11 cellular contexts compared by ENCODE assay signal in genomic region chrX:77742788-77743476, GRCh38. TPM values are rescaled to one million over a fixed set of nuclear protein-coding genes. Genes with fewer than 3 reads are reported as not detected.
DNase-seq lines count a peak whose midpoint lies in the region; ATAC-seq and TF ChIP-seq lines count a peak whose summit lies in the region.
"Had no signal": no experiment of that assay in that cellular context is flagged by ENCODE, and none has a peak within 500 bp of the region (broad histone marks: within the 10 kb centered on the region; RNA-seq: fewer than 3 reads in every experiment).

No MANE protein-coding gene starts in this region.

- H3K4me3 Mint-ChIP-seq in dendritic cell treated with granulocyte-macrophage colony-stimulating factor and Interleukin-4, amounts not matched to agents 40 ng/mL and 50 ng/mL, for 4 days = no peak overlapping the region
- H3K4me3 Mint-ChIP-seq: activated T-helper 1 cell treated with anti-CD3 and anti-CD28 coated beads, Interleukin-12 subunit alpha, Interleukin-12 subunit beta, Interleukin-2, Interleukin-4 antibody, amounts not matched to agents 30 ng/mL and 10 ng/mL and 1 ng/mL, durations not matched to agents 14 hours and 24 hours and 36 hours had no signal

- DNase-seq in Right ventricle myocardium inferior (ENCODE audit: missing footprints) (no peak), cardiac septum (ENCODE audit: low spot score) (no peak), lung microvascular endothelial cell (ENCODE audit: low read depth in 2 of 2) (peak; percentile 3 to 4), COR-L47 (lab: John Stamatoyannopoulos, UW) (no peak), transverse colon (no peak)
- DNase-seq: NCI-H446, pancreas had no signal

- no peak for TF ChIP-seq EP300 in transverse colon (IDR thresholded peaks at IDR 0.05; ENCODE audit: low read depth)

- peaks cover 29% of the 10 kb centered on the region for H3K4me1 Mint-ChIP-seq in dendritic cell treated with granulocyte-macrophage colony-stimulating factor and Interleukin-4, amounts not matched to agents 40 ng/mL and 50 ng/mL, for 4 days (ENCODE audit: low read depth)

- no peak for TF ChIP-seq POLR2A in transverse colon (IDR thresholded peaks at IDR 0.05)

- 60% methylated on average over 7 of the region's 7 CpGs; no CpG with 5 or more reads in 1 of the 2 donors for WGBS in transverse colon (ENCODE audit: low coverage in 1 of 2), 2 donors

- no peaks in the 10 kb centered on the region for H3K9me3 ChIP-seq in transverse colon
- H3K9me3 ChIP-seq: pancreas had no signal

- H3K27ac Mint-ChIP-seq in dendritic cell treated with granulocyte-macrophage colony-stimulating factor and Interleukin-4, amounts not matched to agents 40 ng/mL and 50 ng/mL, for 4 days = peak overlapping the region; percentile 45
- H3K27ac Mint-ChIP-seq: activated T-helper 1 cell treated with anti-CD3 and anti-CD28 coated beads, Interleukin-12 subunit alpha, Interleukin-12 subunit beta, Interleukin-2, Interleukin-4 antibody, amounts not matched to agents 30 ng/mL and 10 ng/mL and 1 ng/mL, durations not matched to agents 14 hours and 24 hours and 36 hours had no signal

- H3K36me3 ChIP-seq in transverse colon = no peaks in the 10 kb centered on the region
- H3K36me3 ChIP-seq: pancreas had no signal

- H3K27ac ChIP-seq in transverse colon = no peak overlapping the region
- H3K27ac ChIP-seq: pancreas had no signal

- peaks cover 0 to 5% (median 2%) of the 10 kb centered on the region in 4 donors for H3K4me1 ChIP-seq in transverse colon
- H3K4me1 ChIP-seq: pancreas had no signal

- TF ChIP-seq CTCF in transverse colon (IDR thresholded peaks at IDR 0.05) = no peak

- in situ Hi-C loops in transverse colon (cut with MboI; ENCODE audit: low pct_ligation_motif_present in 1 of 4, low pct_unique_long_range_greater_than_20kb in 1 of 4, low sequenced_read_pairs in 3 of 4) = no loop called here

- intact Hi-C loops in Right ventricle myocardium inferior (cut with DNase I) (no loop called here), cardiac septum (cut with DNase I) (no loop called here), transverse colon (cut with DNase I; ENCODE audit: low total_unique reads) (no loop called here)
- intact Hi-C loops in dendritic cell treated with granulocyte-macrophage colony-stimulating factor and Interleukin-4, amounts not matched to agents 40 ng/mL and 50 ng/mL, for 4 days (cut with micrococcal nuclease) = no loop called here

- no peaks in the 10 kb centered on the region for H3K27me3 Mint-ChIP-seq in dendritic cell treated with granulocyte-macrophage colony-stimulating factor and Interleukin-4, amounts not matched to agents 40 ng/mL and 50 ng/mL, for 4 days

- H3K4me3 ChIP-seq in transverse colon = no peak overlapping the region
- H3K4me3 ChIP-seq: pancreas had no signal

- no peaks in the 10 kb centered on the region for H3K9me3 Mint-ChIP-seq in dendritic cell treated with granulocyte-macrophage colony-stimulating factor and Interleukin-4, amounts not matched to agents 40 ng/mL and 50 ng/mL, for 4 days
- H3K9me3 Mint-ChIP-seq: activated T-helper 1 cell treated with anti-CD3 and anti-CD28 coated beads, Interleukin-12 subunit alpha, Interleukin-12 subunit beta, Interleukin-2, Interleukin-4 antibody, amounts not matched to agents 30 ng/mL and 10 ng/mL and 1 ng/mL, durations not matched to agents 14 hours and 24 hours and 36 hours had no signal

- no peaks in the 10 kb centered on the region for H3K27me3 ChIP-seq in transverse colon
- H3K27me3 ChIP-seq: pancreas had no signal

- no peaks in the 10 kb centered on the region for H3K36me3 Mint-ChIP-seq in dendritic cell treated with granulocyte-macrophage colony-stimulating factor and Interleukin-4, amounts not matched to agents 40 ng/mL and 50 ng/mL, for 4 days (ENCODE audit: low read depth)

- ATAC-seq in Right ventricle myocardium inferior (peak; percentile 91), GM21360 (IDR thresholded peaks at IDR 0.05; ENCODE audit: unreplicated experiment) (no peak), HG03135 (IDR thresholded peaks at IDR 0.05; ENCODE audit: unreplicated experiment) (no peak)

RNA-seq across cellular contexts. Expression of gene ATRX, which starts 43.1 kb away (rescaled TPM):
- total RNA-seq in Right ventricle myocardium inferior = 74.8 TPM
- 86.8 TPM for total RNA-seq in cardiac septum
- total RNA-seq in lung microvascular endothelial cell = 41.0 and 53.8 TPM in 2 replicates
- total RNA-seq in transverse colon = 100 to 1,000 TPM in 1 of 4 donors, 10 to 100 TPM in 3; 57.9 to 547 (median 74.5) TPM

Comparison
In these comparisons a context has a peak if more than half of its experiments do, and no peak if none do; other contexts are left out.
1. DNase-seq: peak in lung microvascular endothelial cell (2 of 2); none in Right ventricle myocardium inferior (single experiment), cardiac septum (single experiment), COR-L47 (single experiment) and transverse colon (single experiment).